Comparison of ENCODE assay signal across 14 cellular contexts in genomic region chr17:14307560-14308024, GRCh38. TPM values are rescaled to one million over a fixed set of nuclear protein-coding genes. Genes with fewer than 3 reads are reported as not detected.
DNase-seq lines count a peak whose midpoint lies in the region; ATAC-seq, FAIRE-seq and TF ChIP-seq lines count a peak whose summit lies in the region.
"Had no signal": no experiment of that assay in that cellular context is flagged by ENCODE, and none has a peak within 500 bp of the region (broad histone marks: within the 10 kb centered on the region; RNA-seq: fewer than 3 reads in every experiment).

No MANE protein-coding gene starts in this region.

- H3K27me3 Mint-ChIP-seq in activated T-helper 2 cell treated with anti-CD3 and anti-CD28 coated beads, Interferon-gamma antibody, Interleukin-2, Interleukin-4, amounts not matched to agents 10 μg/mL and 5 μg/mL and 100 μg/mL, durations not matched to agents 14 hours and 24 hours and 36 hours (ENCODE audit: low read depth): no peaks in the 10 kb centered on the region

- H3K4me3 ChIP-seq in A549 (no peak overlapping the region), kidney epithelial cell (ENCODE audit: low read depth, low read length) (peak overlapping the region; percentile 2)
- H3K4me3 ChIP-seq: lung, suprapubic skin had no signal

- H3K27ac Mint-ChIP-seq in activated T-helper 2 cell treated with anti-CD3 and anti-CD28 coated beads, Interferon-gamma antibody, Interleukin-2, Interleukin-4, amounts not matched to agents 10 μg/mL and 5 μg/mL and 100 μg/mL, durations not matched to agents 14 hours and 24 hours and 36 hours: no peak overlapping the region
- H3K27ac Mint-ChIP-seq: activated naive CD8-positive, alpha-beta T cell treated with anti-CD3 and anti-CD28 coated beads, Interleukin-2, amount 10 ng/mL, durations not matched to agents 7 days and 5 days had no signal

- no peaks in the 10 kb centered on the region for H3K9me3 Mint-ChIP-seq in activated T-helper 2 cell treated with anti-CD3 and anti-CD28 coated beads, Interferon-gamma antibody, Interleukin-2, Interleukin-4, amounts not matched to agents 10 μg/mL and 5 μg/mL and 100 μg/mL, durations not matched to agents 14 hours and 24 hours and 36 hours
- H3K9me3 Mint-ChIP-seq: activated naive CD8-positive, alpha-beta T cell treated with anti-CD3 and anti-CD28 coated beads, Interleukin-2, amount 10 ng/mL, durations not matched to agents 7 days and 5 days had no signal

- no peak for TF ChIP-seq EP300 in A549 (IDR thresholded peaks at IDR 0.05)

- CTCF ChIA-PET in A549 (lab: Yijun Ruan, JAX): interaction anchor here (0.7 to 1.1 kb wide), 3 partner anchors 10 to 1193 kb away, joined by 3 read pairs; no protein-coding TSS in a partner anchor

- no peaks in the 10 kb centered on the region for H3K9me3 ChIP-seq in A549
- H3K9me3 ChIP-seq: suprapubic skin had no signal

- H3K36me3 ChIP-seq in kidney epithelial cell (ENCODE audit: control insufficient read depth, insufficient read depth, low read length): no peaks in the 10 kb centered on the region
- H3K36me3 ChIP-seq: suprapubic skin had no signal

- no peak for TF ChIP-seq RAD21 in A549 (conservative IDR thresholded peaks at IDR 0.05 in 1 of 2, IDR thresholded peaks at IDR 0.05 in 1 of 2)

- 52% methylated on average over 5 of the region's 5 CpGs for WGBS in A549 (ENCODE audit: missing lambda C conversion rate)

- H3K4me1 ChIP-seq in A549: 0 out of 3 replicates have a peak, but pooled peaks cover 3% of the 10 kb centered on the region

- no peak for TF ChIP-seq POLR2A in A549 (IDR thresholded peaks at IDR 0.05; ENCODE audit: low read length)
- TF ChIP-seq POLR2A in GM12892 (IDR thresholded peaks at IDR 0.05; ENCODE audit: low read depth, low read length): no peak

- no peak overlapping the region for H3K27ac ChIP-seq in A549
- H3K27ac ChIP-seq: epithelial cell of prostate, suprapubic skin had no signal

- intact Hi-C loops in activated T-helper 2 cell treated with anti-CD3 and anti-CD28 coated beads, Interferon-gamma antibody, Interleukin-2, Interleukin-4, amounts not matched to agents 10 μg/mL and 5 μg/mL and 100 μg/mL, durations not matched to agents 14 hours and 24 hours and 36 hours (cut with micrococcal nuclease): loop anchor here (1.0 to 10.0 kb wide), 4 partner anchors 30 to 617 kb away; no protein-coding TSS in a partner anchor

- H3K4me3 Mint-ChIP-seq in activated T-helper 2 cell treated with anti-CD3 and anti-CD28 coated beads, Interferon-gamma antibody, Interleukin-2, Interleukin-4, amounts not matched to agents 10 μg/mL and 5 μg/mL and 100 μg/mL, durations not matched to agents 14 hours and 24 hours and 36 hours (ENCODE audit: low read depth): peak overlapping the region; percentile 45

- DNase-seq in A549 (ENCODE audit: low read depth in 1 of 2, low spot score in 1 of 2) (no peak), GM12892 (ENCODE audit: insufficient read length) (no peak), kidney epithelial cell (ENCODE audit: low read depth) (no peak), islet precursor cell (no peak), NCI-H2171 treated with DMSO at 0.1 percent for 48 hours (lab: John Stamatoyannopoulos, UW) (no peak), NCI-H1417 treated with DMSO at 0.1 percent for 48 hours (lab: John Stamatoyannopoulos, UW) (no peak), NCI-H2081 treated with DMSO at 0.1 percent for 48 hours (lab: John Stamatoyannopoulos, UW) (no peak)
- no peak for DNase-seq in activated T-helper 2 cell treated with anti-CD3 and anti-CD28 coated beads, Interferon-gamma antibody, Interleukin-2, Interleukin-4, amounts not matched to agents 10 μg/mL and 5 μg/mL and 100 μg/mL, durations not matched to agents 14 hours and 24 hours and 36 hours (ENCODE audit: low spot score)
- DNase-seq: activated naive CD8-positive, alpha-beta T cell treated with anti-CD3 and anti-CD28 coated beads, Interleukin-2, amount 10 ng/mL, durations not matched to agents 7 days and 5 days; Calu3 had no signal

- no peak overlapping the region for H3K4me2 ChIP-seq in A549

- POLR2A ChIA-PET in A549 (lab: Yijun Ruan, JAX): no interaction called here

- H3K27me3 ChIP-seq in kidney epithelial cell (ENCODE audit: control insufficient read depth, insufficient read depth, low read length): no peaks in the 10 kb centered on the region

- peaks cover 54% of the 10 kb centered on the region for H3K4me1 Mint-ChIP-seq in activated T-helper 2 cell treated with anti-CD3 and anti-CD28 coated beads, Interferon-gamma antibody, Interleukin-2, Interleukin-4, amounts not matched to agents 10 μg/mL and 5 μg/mL and 100 μg/mL, durations not matched to agents 14 hours and 24 hours and 36 hours (ENCODE audit: low read depth)

- H3K36me3 Mint-ChIP-seq in activated T-helper 2 cell treated with anti-CD3 and anti-CD28 coated beads, Interferon-gamma antibody, Interleukin-2, Interleukin-4, amounts not matched to agents 10 μg/mL and 5 μg/mL and 100 μg/mL, durations not matched to agents 14 hours and 24 hours and 36 hours (ENCODE audit: low read depth): peaks cover 62% of the 10 kb centered on the region

- TF ChIP-seq CTCF in A549 (IDR thresholded peaks at IDR 0.05): no peak
- no peak for TF ChIP-seq CTCF in kidney epithelial cell (IDR thresholded peaks at IDR 0.05; ENCODE audit: insufficient read depth, low read length, poor library complexity, severe bottlenecking)

- FAIRE-seq in A549 (lab: Jason Lieb, UNC): peak; percentile 61
- peak; percentile 36 for FAIRE-seq in GM12892 (lab: Jason Lieb, UNC)
- FAIRE-seq: H1 had no signal

- no peak for ATAC-seq in A549

TF ChIP-seq in A549, 52 proteins besides CTCF, POLR2A, EP300 and RAD21:
- TF ChIP-seq MAFK (IDR thresholded peaks at IDR 0.05; ENCODE audit: partially characterized antibody): peak; percentile 16
- no peak for TF ChIP-seq FOSB (CRISPR knock-in tag; IDR thresholded peaks at IDR 0.05)

RNA-seq across cellular contexts. Expression of gene HS3ST3B1, which starts 6.7 kb away (rescaled TPM):
- 0.44 and 0.67 TPM in 2 replicates for polyA plus RNA-seq in A549 (2011; rRNA removed)
- polyA plus RNA-seq in A549 (2012; cell fraction: cytosol; rRNA removed): 0.13 and 0.22 TPM in 2 replicates
- 0.26 and 0.34 TPM in 2 replicates for polyA plus RNA-seq in A549 (2012; cell fraction: nucleus; rRNA removed)
- polyA plus RNA-seq in A549 (2017; fragmentation: RNase III; extraction: RNeasy Plus Mini Kit Qiagen cat#74134 plus additional on column Dnase treatment): 0.11 to 0.18 TPM (median 0.15 TPM) in 3 replicates
- 0.88 and 0.95 TPM in 2 replicates for polyA minus RNA-seq in A549 (2011; rRNA and poly(A)+ RNA removed)
- polyA plus RNA-seq in GM12892 (2012; ENCODE audit: missing spikeins): 0.89 TPM
- total RNA-seq in activated T-helper 2 cell treated with anti-CD3 and anti-CD28 coated beads, Interferon-gamma antibody, Interleukin-2, Interleukin-4, amounts not matched to agents 10 μg/mL and 5 μg/mL and 100 μg/mL, durations not matched to agents 14 hours and 24 hours and 36 hours: 8.6 and 9.8 TPM in 2 replicates
- total RNA-seq in kidney epithelial cell: 25.1 and 25.2 TPM in 2 replicates
